ENCODE assay signal across 18 cellular contexts in the genomic region with DNA sequence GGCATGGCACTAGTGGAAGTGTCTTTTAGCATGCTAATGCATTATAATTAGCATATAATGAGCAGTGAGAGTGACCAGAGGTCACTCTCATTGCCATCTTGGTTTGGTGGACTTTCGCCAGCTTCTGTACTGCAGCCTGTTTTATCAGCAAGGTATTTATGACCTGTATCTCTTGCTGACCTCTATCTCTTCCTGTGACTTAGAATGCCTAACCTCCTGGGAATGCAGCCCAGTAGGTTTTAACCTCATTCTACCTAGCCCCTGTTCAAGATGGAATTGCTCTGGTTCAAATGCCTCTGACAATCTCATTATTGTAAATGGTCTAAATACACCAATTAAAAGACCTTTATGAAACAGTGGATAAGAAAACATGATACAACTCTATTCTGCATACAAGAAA.
DNase-seq lines count a peak whose midpoint lies in the region; TF ChIP-seq lines count a peak whose summit lies in the region.
"Had no signal": no experiment of that assay in that cellular context is flagged by ENCODE, and none has a peak within 500 bp of the region (broad histone marks: within the 10 kb centered on the region; RNA-seq: fewer than 3 reads in every experiment).

No MANE protein-coding gene starts in this region.

- H3K27me3 Mint-ChIP-seq in progenitor cell of endocrine pancreas, result no peaks in the 10 kb centered on the region
- H3K27me3 Mint-ChIP-seq: B cell had no signal

- intact Hi-C loops in OCI-LY7 (cut with micrococcal nuclease; ENCODE audit: unreplicated experiment), result no loop called here

- H2AFZ ChIP-seq in OCI-LY7 (ENCODE audit: low read length), result no peak overlapping the region
- H2AFZ ChIP-seq: GM23248 had no signal

- H3K27me3 ChIP-seq in brain microvascular endothelial cell (replicated peaks), result no peaks in the 10 kb centered on the region
- H3K27me3 ChIP-seq: BLaER1 treated with 17β-estradiol and CSF1 and Interleukin-3, amounts not matched to agents 10 nM and 100 nM had no signal

- CTCF ChIA-PET in OCI-LY7 (lab: Charles Lee; ENCODE audit: unreplicated experiment), result no interaction called here

- in situ Hi-C loops in brain microvascular endothelial cell (cut with HindIII; ENCODE audit: low pct_ligation_motif_present, low sequenced_read_pairs), result no loop called here

- no peaks in the 10 kb centered on the region for H3K79me2 ChIP-seq in OCI-LY7 (ENCODE audit: insufficient read depth, low read depth, low read length)

- H3K27ac ChIP-seq in brain microvascular endothelial cell (no peak overlapping the region), OCI-LY7 (ENCODE audit: low read depth, low read length, poor library complexity, severe bottlenecking) (no peak overlapping the region)
- H3K27ac ChIP-seq: BLaER1 treated with 17β-estradiol and CSF1 and Interleukin-3, amounts not matched to agents 10 nM and 100 nM; GM23248; HL-60 had no signal

- no peaks in the 10 kb centered on the region for H3K9me3 ChIP-seq in OCI-LY7 (ENCODE audit: low read length)
- H3K9me3 ChIP-seq: HAP-1 had no signal

- H3K4me3 ChIP-seq in epithelial cell of esophagus (ENCODE audit: low read length), result no peak overlapping the region
- no peak overlapping the region for H3K4me3 ChIP-seq in brain microvascular endothelial cell (ENCODE audit: low read depth, low read length)
- no peak overlapping the region for H3K4me3 ChIP-seq in OCI-LY7 (ENCODE audit: low read depth, low read length, poor library complexity, severe bottlenecking)
- H3K4me3 ChIP-seq: BLaER1 treated with 17β-estradiol and CSF1 and Interleukin-3, amounts not matched to agents 10 nM and 100 nM; GM23248; HAP-1 had no signal

- H3K4me3 Mint-ChIP-seq in progenitor cell of endocrine pancreas (ENCODE audit: low read depth), result no peak overlapping the region
- H3K4me3 Mint-ChIP-seq: B cell; CD8-positive, alpha-beta T cell had no signal

- H3K36me3 ChIP-seq in brain microvascular endothelial cell (replicated peaks), result no peaks in the 10 kb centered on the region
- no peaks in the 10 kb centered on the region for H3K36me3 ChIP-seq in OCI-LY7 (ENCODE audit: insufficient read depth, low read length)
- H3K36me3 ChIP-seq: BLaER1 treated with 17β-estradiol and CSF1 and Interleukin-3, amounts not matched to agents 10 nM and 100 nM; HAP-1 had no signal

- H3K4me1 Mint-ChIP-seq in progenitor cell of endocrine pancreas (ENCODE audit: low read depth), result no peaks in the 10 kb centered on the region
- H3K4me1 Mint-ChIP-seq: B cell had no signal

- no TSS peak for BruUV-seq in OCI-LY7 (replicated peaks; lab: Mats Ljungman, UMichigan)

- TF ChIP-seq CTCF in epithelial cell of esophagus (IDR thresholded peaks at IDR 0.05; ENCODE audit: insufficient read depth, low read depth, low read length, missing control alignments), result no peak
- TF ChIP-seq CTCF in progenitor cell of endocrine pancreas (IDR thresholded peaks at IDR 0.05; ENCODE audit: unreplicated experiment), result no peak
- TF ChIP-seq CTCF in brain microvascular endothelial cell (IDR thresholded peaks at IDR 0.05; ENCODE audit: low read depth, low read length, missing control alignments), result no peak
- TF ChIP-seq CTCF in OCI-LY7 (conservative IDR thresholded peaks at IDR 0.05; ENCODE audit: low read length), result no peak

- H3K4me1 ChIP-seq in OCI-LY7 (ENCODE audit: insufficient read depth, low read length, poor library complexity, severe bottlenecking), result no peaks in the 10 kb centered on the region
- H3K4me1 ChIP-seq: BLaER1 treated with 17β-estradiol and CSF1 and Interleukin-3, amounts not matched to agents 10 nM and 100 nM had no signal

- H3K9me2 ChIP-seq in OCI-LY7 (ENCODE audit: insufficient read depth, low read length), result no peaks in the 10 kb centered on the region

- peak overlapping the region; percentile 8 for H3K27ac Mint-ChIP-seq in progenitor cell of endocrine pancreas
- H3K27ac Mint-ChIP-seq: B cell; CD8-positive, alpha-beta T cell had no signal

- H3K4me2 ChIP-seq in OCI-LY7 (ENCODE audit: low read length), result no peak overlapping the region
- H3K4me2 ChIP-seq: BLaER1 treated with 17β-estradiol and CSF1 and Interleukin-3, amounts not matched to agents 10 nM and 100 nM had no signal

- H4K20me1 ChIP-seq in OCI-LY7 (ENCODE audit: insufficient read depth, low read length), result no peaks in the 10 kb centered on the region
- H4K20me1 ChIP-seq: BLaER1 treated with 17β-estradiol and CSF1 and Interleukin-3, amounts not matched to agents 10 nM and 100 nM had no signal

- POLR2A ChIA-PET in OCI-LY7 (lab: Charles Lee), result interaction anchor here (0.6 kb wide), 1 partner anchor 1677 kb away, joined by 5 read pairs; no protein-coding TSS in a partner anchor

- H3K36me3 Mint-ChIP-seq in progenitor cell of endocrine pancreas (ENCODE audit: insufficient read depth), result no peaks in the 10 kb centered on the region
- H3K36me3 Mint-ChIP-seq: CD8-positive, alpha-beta T cell had no signal

- H3K9me3 Mint-ChIP-seq in progenitor cell of endocrine pancreas (ENCODE audit: low read depth), result no peaks in the 10 kb centered on the region

- DNase-seq in NCI-H226 (peak; percentile 11), epithelial cell of esophagus (ENCODE audit: low read depth) (peak; percentile 22), kidney tubule cell (ENCODE audit: low spot score) (peak; percentile 13), progenitor cell of endocrine pancreas (ENCODE audit: low spot score, unreplicated experiment) (no peak), brain microvascular endothelial cell (no peak), OCI-LY7 (ENCODE audit: low spot score) (no peak), SK-N-DZ (ENCODE audit: low spot score) (no peak), retina (no peak)
- DNase-seq: CD8-positive, alpha-beta T cell; DMS 273 treated with DMSO at 0.1 percent for 48 hours; DMS53; DND-41; EL; GM23248 had no signal

Comparison
In these comparisons a context has a peak if more than half of its experiments do, and no peak if none do; other contexts are left out.
1. DNase-seq: peak in NCI-H226 (single experiment), epithelial cell of esophagus (single experiment) and kidney tubule cell (single experiment); none in progenitor cell of endocrine pancreas (single experiment), brain microvascular endothelial cell (single experiment), OCI-LY7 (single experiment), SK-N-DZ (single experiment) and retina (single experiment).